17 cellular contexts compared by ENCODE assay signal in the genomic region with DNA sequence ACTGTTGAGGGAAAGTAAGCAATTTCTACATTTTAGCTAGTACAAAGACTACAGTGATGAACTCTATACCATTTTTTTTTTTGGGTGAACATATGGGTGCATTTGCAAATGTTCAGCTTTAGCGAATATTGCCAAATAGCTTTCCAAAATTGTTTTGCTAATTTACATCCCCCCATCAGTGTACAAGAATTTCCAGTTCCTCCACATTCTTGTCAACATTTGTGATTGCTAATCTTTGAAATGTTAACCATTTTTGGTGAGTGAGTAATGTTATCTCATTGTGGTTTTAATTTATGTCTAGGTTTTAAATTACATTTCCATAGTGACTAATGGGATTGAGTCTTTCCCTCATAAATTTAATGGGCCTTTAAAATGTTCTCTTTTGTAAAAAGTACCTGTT. TPM values are rescaled to one million over a fixed set of nuclear protein-coding genes. Genes with fewer than 3 reads are reported as not detected.
DNase-seq lines count a peak whose midpoint lies in the region; FAIRE-seq and TF ChIP-seq lines count a peak whose summit lies in the region.
"Had no signal": no experiment of that assay in that cellular context is flagged by ENCODE, and none has a peak within 500 bp of the region (broad histone marks: within the 10 kb centered on the region; RNA-seq: fewer than 3 reads in every experiment).

No MANE protein-coding gene starts in this region.

- in situ Hi-C loops in astrocyte of the spinal cord (cut with HindIII; ENCODE audit: low sequenced_read_pairs) = no loop called here

- TF ChIP-seq EP300 in stomach (IDR thresholded peaks at IDR 0.05) = no peak

- H3K4me3 ChIP-seq in AG10803 (ENCODE audit: low read length) (no peak overlapping the region), astrocyte of the spinal cord (ENCODE audit: low read depth, low read length) (no peak overlapping the region), keratinocyte (ENCODE audit: control insufficient read depth in 2 of 3, extremely low read depth in 1 of 3, insufficient read depth in 2 of 3, low read depth in 1 of 3, low read length in 3 of 3) (peak overlapping the region in 2 of 3 experiments; percentile 13 to 29), ascending aorta (no peak overlapping the region), stomach (no peak overlapping the region)
- H3K4me3 ChIP-seq: SK-N-MC, vagina had no signal

- H3K79me2 ChIP-seq in keratinocyte (ENCODE audit: control insufficient read depth, insufficient read depth, low read length) = no peaks in the 10 kb centered on the region

- peak; percentile 54 for DNase-seq in AG10803 (ENCODE audit: low read depth)
- peak; percentile 56 for DNase-seq in HT1080 (ENCODE audit: low read depth)
- DNase-seq in astrocyte of the spinal cord (ENCODE audit: low read depth, low spot score) = peak; percentile 65
- DNase-seq in keratinocyte (ENCODE audit: low read depth, low spot score) = peak; percentile 15
- DNase-seq in ascending aorta (ENCODE audit: low spot score in 2 of 2) = no peak
- DNase-seq in stomach = no peak
- no peak for DNase-seq in NOMO-1 (lab: John Stamatoyannopoulos, UW; ENCODE audit: unreplicated experiment in 2 of 2)
- DNase-seq in RPMI8226 = no peak
- DNase-seq: cortex of kidney; foreskin melanocyte; Karpas-422; NCI-H187; stimulated activated CD4-positive, alpha-beta T cell treated with anti-CD3 and anti-CD28 coated beads, Interleukin-4, amount 100 ng/mL, for 1 hour; WERI-Rb-1 had no signal

- no peak overlapping the region for H2AFZ ChIP-seq in keratinocyte (ENCODE audit: control insufficient read depth, low read length)

- no peaks in the 10 kb centered on the region for H3K36me3 ChIP-seq in keratinocyte (ENCODE audit: control insufficient read depth in 2 of 2, extremely low read depth in 1 of 2, insufficient read depth in 2 of 2, low read length in 2 of 2)
- H3K36me3 ChIP-seq in ascending aorta = no peaks in the 10 kb centered on the region
- no peaks in the 10 kb centered on the region for H3K36me3 ChIP-seq in stomach
- H3K36me3 ChIP-seq: vagina, WERI-Rb-1 had no signal

- dilution Hi-C loops in keratinocyte (cut with MboI; ENCODE audit: extremely low pct_ligation_motif_present, low sequenced_read_pairs) = no loop called here

- H4K20me1 ChIP-seq in keratinocyte (ENCODE audit: control insufficient read depth, extremely low read depth, insufficient read depth, low read length) = no peaks in the 10 kb centered on the region

- no peak overlapping the region for H3K27ac ChIP-seq in keratinocyte (ENCODE audit: control insufficient read depth, insufficient read depth, low read length)
- H3K27ac ChIP-seq in ascending aorta = no peak overlapping the region
- H3K27ac ChIP-seq in stomach = no peak overlapping the region
- H3K27ac ChIP-seq: C4-2B, SK-N-MC, vagina, WERI-Rb-1 had no signal

- no peaks in the 10 kb centered on the region for H3K9me1 ChIP-seq in keratinocyte (ENCODE audit: control insufficient read depth, extremely low read depth, insufficient read depth, low read length)

- H3K27me3 ChIP-seq in keratinocyte (ENCODE audit: control insufficient read depth, extremely low read depth, insufficient read depth, low read length) (no peaks in the 10 kb centered on the region), ascending aorta (no peaks in the 10 kb centered on the region), stomach (peaks cover 0 to 5% (median 5%) of the 10 kb centered on the region in 3 donors)
- H3K27me3 ChIP-seq: vagina had no signal

- H3K4me1 ChIP-seq in keratinocyte (ENCODE audit: control insufficient read depth, extremely low read depth, insufficient read depth, low read length) (peaks cover 12% of the 10 kb centered on the region), ascending aorta (no peaks in the 10 kb centered on the region), stomach (no peaks in the 10 kb centered on the region)
- H3K4me1 ChIP-seq: vagina had no signal

- H3K4me2 ChIP-seq in keratinocyte (ENCODE audit: control insufficient read depth, extremely low read depth, insufficient read depth, low read depth, low read length) = peak overlapping the region; percentile 64

- peak; percentile 81 for FAIRE-seq in keratinocyte (lab: Jason Lieb, UNC)

- H3K9me3 ChIP-seq in keratinocyte (ENCODE audit: control insufficient read depth, low read depth, low read length) (no peaks in the 10 kb centered on the region), ascending aorta (no peaks in the 10 kb centered on the region), stomach (no peaks in the 10 kb centered on the region)
- H3K9me3 ChIP-seq: vagina had no signal

- TF ChIP-seq CTCF in AG10803 (conservative IDR thresholded peaks at IDR 0.05; ENCODE audit: low read length) (no peak), astrocyte of the spinal cord (IDR thresholded peaks at IDR 0.05; ENCODE audit: low read depth, low read length) (no peak), keratinocyte (optimal IDR thresholded peaks at IDR 0.05 in 1 of 3, IDR thresholded peaks at IDR 0.05 in 1 of 3, conservative IDR thresholded peaks at IDR 0.05 in 1 of 3; ENCODE audit: extremely low read depth in 1 of 3, insufficient read depth in 2 of 3, low read length in 3 of 3) (no peak), ascending aorta (IDR thresholded peaks at IDR 0.05) (no peak), stomach (IDR thresholded peaks at IDR 0.05) (no peak)

- intact Hi-C loops in ascending aorta (cut with DNase I) = no loop called here
- intact Hi-C loops in stomach (cut with DNase I; ENCODE audit: low total_unique reads) = no loop called here

- no peak for TF ChIP-seq POLR2A in stomach (IDR thresholded peaks at IDR 0.05)

- no peak overlapping the region for H3K9ac ChIP-seq in keratinocyte (ENCODE audit: control insufficient read depth, extremely low read depth, insufficient read depth, low read length)

- WGBS in stomach, 5 donors = 63 to 84% (median 70%) methylated on average over 1 of the region's 1 CpG

RNA-seq across cellular contexts. Expression of gene CNRIP1, which starts 16.4 kb away (rescaled TPM):
- total RNA-seq in HT1080 (2014; rRNA removed; shearing (Covaris generic)) = 50.4 and 69.7 TPM in 2 replicates
- polyA plus RNA-seq in HT1080 (2015; cell fraction: cytosol; rRNA removed) = 58.2 and 58.7 TPM in 2 replicates
- 40.3 TPM in 2 replicates for polyA plus RNA-seq in HT1080 (2015; cell fraction: nucleus; rRNA removed)
- 0.04 TPM in 1 of 3 replicates, not detected in the others for polyA plus RNA-seq in keratinocyte
- polyA plus RNA-seq in keratinocyte (2011; ENCODE audit: low read depth) = not detected
- 0.04 TPM in 2 replicates for polyA plus RNA-seq in keratinocyte (2011; cell fraction: cytosol; rRNA removed)
- not detected in 2 replicates for polyA plus RNA-seq in keratinocyte (2011; cell fraction: nucleus; rRNA removed)
- 0.13 TPM in 1 of 2 replicates, not detected in the other for polyA plus RNA-seq in keratinocyte (2012; ENCODE audit: low replicate concordance)
- not detected in 3 replicates for polyA minus RNA-seq in keratinocyte
- not detected for polyA minus RNA-seq in keratinocyte (2011; cell fraction: cytosol; rRNA and poly(A)+ RNA removed)
- not detected in 2 replicates for polyA minus RNA-seq in keratinocyte (2011; cell fraction: nucleus; rRNA and poly(A)+ RNA removed)
- total RNA-seq in ascending aorta = 37.7 TPM
- 100 to 1,000 TPM in 1 of 5 donors, 10 to 100 TPM in 2, 1 to 10 TPM in 1, not detected in 1; 6.2 to 107 (median 19.2) TPM for total RNA-seq in stomach
- 10 to 100 TPM in 2 of 3 donors, 1 to 10 TPM in 1; 8.3 to 28.0 (median 21.4) TPM for polyA plus RNA-seq in stomach

RNA-seq across cellular contexts. Expression of gene PLEK, which starts 28.9 kb away (rescaled TPM):
- not detected in 2 replicates for total RNA-seq in HT1080 (2014; rRNA removed; shearing (Covaris generic))
- polyA plus RNA-seq in HT1080 (2015; cell fraction: cytosol; rRNA removed) = 0.06 TPM in 1 of 2 replicates, not detected in the other
- polyA plus RNA-seq in HT1080 (2015; cell fraction: nucleus; rRNA removed) = not detected in 2 replicates
- polyA plus RNA-seq in keratinocyte (0.04 to 0.28 TPM in 2 of 3 replicates, not detected in the other), stomach (10 to 100 TPM in 1 of 3 donors, 1 to 10 TPM in 2; 3.8 to 18.1 (median 5.5) TPM)
- polyA plus RNA-seq in keratinocyte (2011; ENCODE audit: low read depth) = not detected
- 0.02 TPM in 1 of 2 replicates, not detected in the other for polyA plus RNA-seq in keratinocyte (2011; cell fraction: cytosol; rRNA removed)
- polyA plus RNA-seq in keratinocyte (2011; cell fraction: nucleus; rRNA removed) = not detected in 2 replicates
- not detected in 2 replicates for polyA plus RNA-seq in keratinocyte (2012; ENCODE audit: low replicate concordance)
- polyA minus RNA-seq in keratinocyte = not detected in 3 replicates
- not detected for polyA minus RNA-seq in keratinocyte (2011; cell fraction: cytosol; rRNA and poly(A)+ RNA removed)
- polyA minus RNA-seq in keratinocyte (2011; cell fraction: nucleus; rRNA and poly(A)+ RNA removed) = not detected in 2 replicates
- total RNA-seq in ascending aorta (1.5 TPM), stomach (10 to 100 TPM in 1 of 5 donors, 1 to 10 TPM in 3, under 1 TPM in 1; 0.45 to 13.2 (median 2.6) TPM)

Comparison
In these comparisons a context has a peak if more than half of its experiments do, and no peak if none do; other contexts are left out.
1. DNase-seq: peak in AG10803 (single experiment), HT1080 (single experiment), astrocyte of the spinal cord (single experiment) and keratinocyte (single experiment); none in ascending aorta (0 of 2), stomach (single experiment), NOMO-1 (0 of 2) and RPMI8226 (single experiment).
2. H3K4me3 ChIP-seq: peak in keratinocyte (2 of 3); none in AG10803 (single experiment), astrocyte of the spinal cord (single experiment), ascending aorta (0 of 2) and stomach (0 of 4).